Comparison of ENCODE assay signal across 16 cellular contexts in the genomic region with DNA sequence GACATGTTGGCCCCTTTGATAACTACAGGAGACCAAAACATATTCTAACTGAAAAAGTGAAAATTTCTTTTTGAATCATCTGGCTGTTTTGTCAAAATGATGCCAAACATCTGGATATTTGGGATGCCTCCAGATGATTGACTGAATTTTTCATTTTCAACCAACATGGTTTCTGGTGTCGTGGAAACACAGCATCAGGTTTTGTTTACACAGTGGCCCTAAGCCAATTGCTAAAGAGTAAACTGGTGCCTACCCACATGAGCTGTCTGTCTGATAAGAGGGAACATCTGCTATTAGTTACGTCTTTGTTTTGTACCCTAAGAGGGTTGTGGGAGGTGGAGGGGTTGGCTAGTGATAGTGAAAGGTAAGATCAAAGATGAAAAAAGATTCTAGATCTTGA.
A peak's percentile ranks its signal among the peaks of the same experiment; 100 is the strongest.
DNase-seq lines count a peak whose midpoint lies in the region; ATAC-seq and TF ChIP-seq lines count a peak whose summit lies in the region.
"Had no signal": no experiment of that assay in that cellular context is flagged by ENCODE, and none has a peak within 500 bp of the region (broad histone marks: within the 10 kb centered on the region; RNA-seq: fewer than 3 reads in every experiment).

No MANE protein-coding gene starts in this region.

- ATAC-seq in GM18502 (IDR thresholded peaks at IDR 0.05; ENCODE audit: poor library complexity, unreplicated experiment): no peak

- H2AFZ ChIP-seq in trophoblast cell (ENCODE audit: insufficient read depth, low read length, poor library complexity): no peak overlapping the region
- no peak overlapping the region for H2AFZ ChIP-seq in smooth muscle cell (ENCODE audit: low read depth)

- H3K4ac ChIP-seq in trophoblast cell (ENCODE audit: low read depth, low read length): no peak overlapping the region

- H3K27ac ChIP-seq in trophoblast cell (ENCODE audit: low read depth, low read length): no peak overlapping the region
- H3K27ac ChIP-seq in smooth muscle cell (ENCODE audit: low read depth): no peak overlapping the region
- H3K27ac ChIP-seq: 22Rv1 had no signal

- H3K9me3 ChIP-seq in trophoblast cell (ENCODE audit: insufficient read depth, low read depth, low read length): no peaks in the 10 kb centered on the region
- H3K9me3 ChIP-seq in smooth muscle cell (replicated peaks; ENCODE audit: low read depth): no peaks in the 10 kb centered on the region
- H3K9me3 ChIP-seq: SK-N-SH had no signal

- no peaks in the 10 kb centered on the region for H4K20me1 ChIP-seq in smooth muscle cell (ENCODE audit: low read depth)

- H2BK120ac ChIP-seq in trophoblast cell (ENCODE audit: insufficient read depth, low read length, poor library complexity): no peak overlapping the region

- no peak overlapping the region for H4K91ac ChIP-seq in trophoblast cell (ENCODE audit: low read depth, low read length)

- H2BK12ac ChIP-seq in trophoblast cell (ENCODE audit: low read length): no peak overlapping the region

- H3K79me2 ChIP-seq in trophoblast cell (ENCODE audit: control insufficient read depth, insufficient read depth, low read length, poor library complexity) (no peaks in the 10 kb centered on the region), smooth muscle cell (ENCODE audit: low read depth) (no peaks in the 10 kb centered on the region)

- no peaks in the 10 kb centered on the region for H3K4me1 ChIP-seq in trophoblast cell (ENCODE audit: control insufficient read depth in 1 of 2, insufficient read depth in 2 of 2, low read length in 2 of 2)
- no peaks in the 10 kb centered on the region for H3K4me1 ChIP-seq in smooth muscle cell (ENCODE audit: low read depth)

- H3K27me3 ChIP-seq in trophoblast cell (ENCODE audit: insufficient read depth, low read length) (no peaks in the 10 kb centered on the region), smooth muscle cell (ENCODE audit: low read depth) (no peaks in the 10 kb centered on the region)

- WGBS in trophoblast cell (ENCODE audit: extremely low coverage, insufficient coverage, insufficient read length): no CpG with 5 or more reads among the region's 2 CpGs
- WGBS in smooth muscle cell (ENCODE audit: low lambda C conversion rate): 51% methylated on average over 2 of the region's 2 CpGs

- H3K14ac ChIP-seq in trophoblast cell (ENCODE audit: low read length): no peak overlapping the region

- no peak overlapping the region for H3K23ac ChIP-seq in trophoblast cell (ENCODE audit: low read length)

- no peak overlapping the region for H2BK5ac ChIP-seq in trophoblast cell (ENCODE audit: low read depth, low read length, poor library complexity)

- H3K9ac ChIP-seq in trophoblast cell (ENCODE audit: low read length): no peak overlapping the region
- no peak overlapping the region for H3K9ac ChIP-seq in smooth muscle cell (ENCODE audit: low read depth)
- H3K9ac ChIP-seq: SK-N-SH had no signal

- H3K4me3 ChIP-seq in fibroblast of mammary gland (ENCODE audit: control insufficient read depth, low read depth, low read length) (no peak overlapping the region), trophoblast cell (ENCODE audit: low read depth, low read length) (no peak overlapping the region), smooth muscle cell (no peak overlapping the region)

- no peak overlapping the region for H4K12ac ChIP-seq in trophoblast cell (ENCODE audit: low read depth, low read length)

- no peaks in the 10 kb centered on the region for H3K79me1 ChIP-seq in trophoblast cell (ENCODE audit: low read length)

- no peak overlapping the region for H4K8ac ChIP-seq in trophoblast cell (ENCODE audit: low read depth, low read length)

- H3K4me2 ChIP-seq in trophoblast cell (ENCODE audit: low read length) (no peak overlapping the region), smooth muscle cell (no peak overlapping the region)
- H3K4me2 ChIP-seq: SK-N-SH had no signal

- peak; percentile 24 for DNase-seq in NCI-H748 (lab: John Stamatoyannopoulos, UW; ENCODE audit: unreplicated experiment)
- DNase-seq in NCI-H748 treated with DMSO at 0.1 percent for 48 hours (lab: John Stamatoyannopoulos, UW): no peak
- DNase-seq in NCI-H2171 treated with DMSO at 0.1 percent for 48 hours (lab: John Stamatoyannopoulos, UW): peak; percentile 88
- DNase-seq in fibroblast of mammary gland (ENCODE audit: low read depth): peak; percentile 35
- peak; percentile 26 to 71 for DNase-seq in trophoblast cell
- no peak for DNase-seq in smooth muscle cell (lab: John Stamatoyannopoulos, UW; ENCODE audit: unreplicated experiment)
- DNase-seq in HPDE6-E6E7 (ENCODE audit: extremely low spot score): no peak
- DNase-seq: KBM-7, NCI-H1417 treated with DMSO at 0.1 percent for 48 hours, NCI-H2029, NCI-H510A treated with DMSO at 0.1 percent for 48 hours, RPMI8226, SHP77 treated with DMSO at 0.1 percent for 48 hours, SK-N-SH had no signal

- H3F3A ChIP-seq in smooth muscle cell (ENCODE audit: low read depth): no peaks in the 10 kb centered on the region

- no peak overlapping the region for H3K18ac ChIP-seq in trophoblast cell (ENCODE audit: low read length)

- H2AK5ac ChIP-seq in trophoblast cell (ENCODE audit: low read length): no peak overlapping the region

- H3K36me3 ChIP-seq in trophoblast cell (ENCODE audit: control insufficient read depth in 1 of 2, insufficient read depth in 2 of 2, low read length in 2 of 2) (no peaks in the 10 kb centered on the region), smooth muscle cell (ENCODE audit: low read depth) (no peaks in the 10 kb centered on the region)

- TF ChIP-seq CTCF in fibroblast of mammary gland (conservative IDR thresholded peaks at IDR 0.05; ENCODE audit: control insufficient read depth, insufficient read depth, low read depth, low read length) (no peak), smooth muscle cell (IDR thresholded peaks at IDR 0.05; ENCODE audit: borderline replicate concordance, insufficient read depth, poor library complexity, severe bottlenecking) (no peak)

Comparison
In these comparisons a context has a peak if more than half of its experiments do, and no peak if none do; other contexts are left out.
1. DNase-seq: peak in NCI-H748 (single experiment), NCI-H2171 treated with DMSO at 0.1 percent for 48 hours (single experiment), fibroblast of mammary gland (single experiment) and trophoblast cell (2 of 2); none in NCI-H748 treated with DMSO at 0.1 percent for 48 hours (single experiment), smooth muscle cell (single experiment) and HPDE6-E6E7 (single experiment).